18 cellular contexts compared by ENCODE assay signal in the genomic region with DNA sequence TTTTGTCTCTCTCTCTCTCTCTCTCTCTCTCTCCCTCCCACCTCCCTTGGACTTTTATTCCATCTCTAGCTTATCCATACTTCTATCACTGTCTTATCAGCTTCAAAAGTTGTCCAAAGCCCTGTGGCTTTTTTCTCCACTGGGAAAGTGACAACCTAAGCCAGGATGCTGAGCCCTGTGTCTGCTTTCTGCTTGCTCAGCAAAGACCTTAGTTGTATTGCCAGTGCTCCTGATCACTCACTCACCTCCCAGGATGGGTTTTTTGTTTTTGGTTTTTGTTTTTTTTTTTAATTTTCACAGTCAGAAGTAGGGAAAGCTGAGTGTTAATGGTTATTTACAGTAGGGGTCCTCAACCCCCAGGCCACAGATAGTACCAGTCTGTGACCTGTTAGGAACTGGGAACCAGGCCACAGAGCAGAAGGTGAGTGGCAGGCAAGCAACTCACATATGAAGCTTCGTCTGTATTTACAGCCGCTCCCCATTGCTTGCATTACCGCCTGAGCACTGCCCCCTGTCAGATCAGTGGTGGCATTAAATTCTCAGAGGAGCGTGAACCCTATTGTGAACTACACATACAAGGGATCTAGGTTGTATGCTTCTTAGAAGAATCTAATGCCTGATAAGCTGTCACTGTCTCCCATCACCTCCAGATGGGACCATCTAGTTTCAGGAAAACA.
DNase-seq lines count a peak whose midpoint lies in the region; ATAC-seq, FAIRE-seq and TF ChIP-seq lines count a peak whose summit lies in the region.
"Had no signal": no experiment of that assay in that cellular context is flagged by ENCODE, and none has a peak within 500 bp of the region (broad histone marks: within the 10 kb centered on the region; RNA-seq: fewer than 3 reads in every experiment).

No MANE protein-coding gene starts in this region.

- TF ChIP-seq POLR2A in A549 (IDR thresholded peaks at IDR 0.05; ENCODE audit: low read length), result no peak
- no peak for TF ChIP-seq POLR2A in esophagus muscularis mucosa (IDR thresholded peaks at IDR 0.05; ENCODE audit: low read depth)

- no peaks in the 10 kb centered on the region for H3K9me2 ChIP-seq in SU-DHL-6 (replicated peaks; ENCODE audit: insufficient read depth, low read length)

- WGBS in A549 (ENCODE audit: missing lambda C conversion rate), result 60% methylated on average over 4 of the region's 4 CpGs
- 98% methylated on average over 4 of the region's 4 CpGs for WGBS in esophagus muscularis mucosa

- H3K79me2 ChIP-seq in SU-DHL-6 (ENCODE audit: insufficient read depth, low read length), result no peaks in the 10 kb centered on the region

- TF ChIP-seq CTCF in A549 (IDR thresholded peaks at IDR 0.05) (no peak), HEK293 (tag by site-specific recombination; IDR thresholded peaks at IDR 0.05) (no peak), SU-DHL-6 (IDR thresholded peaks at IDR 0.05; ENCODE audit: insufficient read depth, low read length, poor library complexity, severe bottlenecking) (peak; percentile 18), esophagus muscularis mucosa (IDR thresholded peaks at IDR 0.05) (no peak), BE2C (IDR thresholded peaks at IDR 0.05; ENCODE audit: low read depth, low read length) (no peak)

- no peak for TF ChIP-seq EP300 in A549 (IDR thresholded peaks at IDR 0.05)
- TF ChIP-seq EP300 in esophagus muscularis mucosa (IDR thresholded peaks at IDR 0.05), result no peak

- no peak overlapping the region for H3K4me2 ChIP-seq in A549
- no peak overlapping the region for H3K4me2 ChIP-seq in SU-DHL-6 (ENCODE audit: low read depth, low read length, poor library complexity, severe bottlenecking)
- H3K4me2 ChIP-seq: BLaER1, PC-9 had no signal

- H3K9ac ChIP-seq in SU-DHL-6 (ENCODE audit: low read length), result no peak overlapping the region
- H3K9ac ChIP-seq: BLaER1 had no signal

- H3K27me3 ChIP-seq in SU-DHL-6 (ENCODE audit: low read length), result no peaks in the 10 kb centered on the region
- H3K27me3 ChIP-seq in esophagus muscularis mucosa, result no peaks in the 10 kb centered on the region
- no peaks in the 10 kb centered on the region for H3K27me3 ChIP-seq in BE2C
- H3K27me3 ChIP-seq: BLaER1, SJSA1 had no signal

- H3K36me3 ChIP-seq in HEK293 (ENCODE audit: control insufficient read depth in 2 of 2, insufficient read depth in 1 of 2, low read length in 2 of 2) (no peaks in the 10 kb centered on the region), SU-DHL-6 (ENCODE audit: low read length) (no peaks in the 10 kb centered on the region), esophagus muscularis mucosa (no peaks in the 10 kb centered on the region), BE2C (no peaks in the 10 kb centered on the region)
- H3K36me3 ChIP-seq: BLaER1, SJSA1 had no signal

- TF ChIP-seq RAD21 in A549 (conservative IDR thresholded peaks at IDR 0.05 in 1 of 2, IDR thresholded peaks at IDR 0.05 in 1 of 2), result no peak; a peak in 1 of 5 replicates

- no peak overlapping the region for H3K4me3 ChIP-seq in A549
- no peak overlapping the region for H3K4me3 ChIP-seq in HEK293 (ENCODE audit: low read depth, low read length)
- H3K4me3 ChIP-seq in SU-DHL-6 (ENCODE audit: insufficient read depth, low read length, poor library complexity, severe bottlenecking), result no peak overlapping the region
- no peak overlapping the region for H3K4me3 ChIP-seq in esophagus muscularis mucosa
- H3K4me3 ChIP-seq in BE2C (ENCODE audit: low read depth, low read length), result no peak overlapping the region
- H3K4me3 ChIP-seq: BLaER1, GM12878, PC-9, SJSA1 had no signal

- H3F3A ChIP-seq in SU-DHL-6 (ENCODE audit: insufficient read depth), result no peaks in the 10 kb centered on the region

- no peak overlapping the region for H2AFZ ChIP-seq in SU-DHL-6 (ENCODE audit: low read depth, low read length, severe bottlenecking)
- H2AFZ ChIP-seq: PC-9 had no signal

- FAIRE-seq in A549 (lab: Jason Lieb, UNC), result no peak
- FAIRE-seq: A204.1, GM12878 had no signal

- H3K4me1 ChIP-seq in A549 (peaks cover 20% of the 10 kb centered on the region; the same call in 2 of the 3 replicates), HEK293 (ENCODE audit: control insufficient read depth, insufficient read depth, low read length) (peaks cover 4% of the 10 kb centered on the region; the same call in 1 of the 2 replicates), esophagus muscularis mucosa (peaks cover 0 to 11% (median 2%) of the 10 kb centered on the region in 4 donors), BE2C (no peaks in the 10 kb centered on the region)
- H3K4me1 ChIP-seq: BLaER1 had no signal

- DNase-seq in A549 (ENCODE audit: low read depth in 1 of 2, low spot score in 1 of 2) (peak in 1 of 2 experiments; percentile 18), esophagus muscularis mucosa (ENCODE audit: extremely low spot score) (peak; percentile 26), foreskin melanocyte (no peak), BE2C (no peak)
- no peak for DNase-seq in activated CD8-positive, alpha-beta memory T cell treated with anti-CD3 and anti-CD28 coated beads, Interleukin-2, amount 50 U/mL, for 48 hours
- DNase-seq: CD4-positive, alpha-beta memory T cell; DMS153; NCI-H1417 treated with DMSO at 0.1 percent for 48 hours; NCI-H2029; NCI-H2171 treated with DMSO at 0.1 percent for 48 hours; PC-9 had no signal

- H4K20me1 ChIP-seq in SU-DHL-6 (ENCODE audit: low read depth, low read length), result no peaks in the 10 kb centered on the region
- H4K20me1 ChIP-seq: BLaER1 had no signal

- H3K27ac ChIP-seq in A549, result no peak overlapping the region
- H3K27ac ChIP-seq in HEK293 (ENCODE audit: extremely low read depth, low read depth, low read length), result no peak overlapping the region
- H3K27ac ChIP-seq in SU-DHL-6 (ENCODE audit: low read depth, low read length), result no peak overlapping the region
- no peak overlapping the region for H3K27ac ChIP-seq in esophagus muscularis mucosa (replicated peaks in 1 of 4)
- H3K27ac ChIP-seq: BLaER1, PC-9, SJSA1 had no signal

- ATAC-seq in A549, result peak in 1 of 2 experiments; percentile 40; a peak in 2 of 6 replicates
- no peak for ATAC-seq in GM21576 (IDR thresholded peaks at IDR 0.05; ENCODE audit: unreplicated experiment)
- ATAC-seq: GM12878 had no signal

- CTCF ChIA-PET in A549 (lab: Yijun Ruan, JAX), result no interaction called here
- CTCF ChIA-PET in HEK293 (lab: Yijun Ruan, JAX), result interaction anchor here (0.5 to 2.0 kb wide), 9 partner anchors 13 to 1192 kb away, joined by 3 to 5 read pairs (median 3); no protein-coding TSS in a partner anchor

- intact Hi-C loops in esophagus muscularis mucosa (cut with DNase I), result no loop called here

- POLR2A ChIA-PET in A549 (lab: Yijun Ruan, JAX) (no interaction called here), HEK293 (lab: Yijun Ruan, JAX) (interaction anchor here (2.6 kb wide), 1 partner anchor 125 kb away, joined by 7 read pairs; the partner anchor contains the start of gene ID4)

- H3K9me3 ChIP-seq in A549 (no peaks in the 10 kb centered on the region), HEK293 (ENCODE audit: control insufficient read depth, insufficient read depth, low read depth, low read length) (no peaks in the 10 kb centered on the region), SU-DHL-6 (ENCODE audit: insufficient read depth, low read length) (no peaks in the 10 kb centered on the region), esophagus muscularis mucosa (no peaks in the 10 kb centered on the region), BE2C (no peaks in the 10 kb centered on the region)
- H3K9me3 ChIP-seq: BLaER1, SJSA1 had no signal

TF ChIP-seq in A549, 52 proteins besides CTCF, POLR2A, EP300 and RAD21:
- TF ChIP-seq MAFK (IDR thresholded peaks at IDR 0.05; ENCODE audit: partially characterized antibody) (peak; percentile 27), CHD4 (IDR thresholded peaks at IDR 0.05; ENCODE audit: borderline replicate concordance) (no peak)

TF ChIP-seq in HEK293, 187 proteins besides CTCF, POLR2A, EP300 and RAD21:
- TF ChIP-seq ZNF121 (tag by site-specific recombination; IDR thresholded peaks at IDR 0.05), result no peak
- TF ChIP-seq ZNF610 (tag by site-specific recombination; IDR thresholded peaks at IDR 0.05; ENCODE audit: borderline replicate concordance), result peak; percentile 99
- TF ChIP-seq ZBTB21 (tag by site-specific recombination; IDR thresholded peaks at IDR 0.05), result no peak
- TF ChIP-seq ZNF24 (tag by site-specific recombination; IDR thresholded peaks at IDR 0.05), result no peak
TF ChIP-seq in HEK293: peak in this region for 1.
